Comparison of ENCODE assay signal across 1 cellular context in genomic region chr16:74448990-74449389, GRCh38.
TF ChIP-seq lines count a peak whose summit lies in the region.

No MANE protein-coding gene starts in this region.

TF ChIP-seq in HEK293T, 16 proteins besides CTCF, POLR2A, EP300 and RAD21 (continued from another document):
- TF ChIP-seq FOXM1 (IDR thresholded peaks at IDR 0.05; ENCODE audit: borderline replicate concordance), result no peak
- TF ChIP-seq FOXK2 (IDR thresholded peaks at IDR 0.05), result no peak
- no peak for TF ChIP-seq ZNF384 (IDR thresholded peaks at IDR 0.05)
